Comparison of ENCODE assay signal across 10 cellular contexts in the genomic region with DNA sequence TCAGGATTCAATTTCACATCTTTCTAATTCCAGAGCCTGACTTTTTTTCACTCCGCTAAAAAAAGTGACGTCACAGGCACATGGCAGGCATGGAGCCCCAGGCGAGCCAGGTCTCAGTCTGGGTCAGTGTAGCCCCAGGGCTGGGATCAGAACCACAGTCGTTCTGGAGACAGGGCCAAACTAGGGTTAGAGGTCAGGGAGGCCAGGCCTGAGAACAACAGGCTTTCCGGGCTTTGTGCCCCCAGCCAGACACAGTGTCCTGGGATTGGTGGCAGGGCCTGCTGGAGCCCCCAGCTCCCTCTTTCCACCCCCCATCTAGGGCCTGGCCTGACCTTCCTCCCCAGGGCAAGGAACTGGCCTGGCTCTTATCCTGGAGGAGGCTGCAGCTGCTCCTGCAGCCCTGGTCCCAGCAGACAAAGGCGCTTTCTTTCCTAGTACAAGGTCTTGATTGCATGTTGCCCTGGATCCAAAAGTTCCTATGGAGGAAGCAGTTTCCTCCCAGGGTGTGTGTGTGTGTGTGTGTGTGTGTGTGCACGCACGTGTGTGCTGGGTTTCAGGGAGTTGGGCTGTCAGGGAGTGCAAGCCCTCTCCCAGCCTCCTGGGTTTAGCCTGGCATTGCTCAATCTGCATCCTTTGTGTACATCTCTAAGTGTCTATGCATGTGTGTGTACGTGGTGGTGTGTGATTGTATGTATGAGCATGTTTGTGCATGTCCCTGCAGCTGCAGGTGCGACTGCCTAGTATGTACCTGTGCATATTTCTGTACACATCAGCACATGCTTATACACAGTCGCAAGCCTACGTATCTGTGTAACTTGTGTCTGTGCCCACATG. TPM values are rescaled to one million over a fixed set of nuclear protein-coding genes. Genes with fewer than 3 reads are reported as not detected.
DNase-seq lines count a peak whose midpoint lies in the region; ATAC-seq and TF ChIP-seq lines count a peak whose summit lies in the region.
"Had no signal": no experiment of that assay in that cellular context is flagged by ENCODE, and none has a peak within 500 bp of the region (broad histone marks: within the 10 kb centered on the region; RNA-seq: fewer than 3 reads in every experiment).

No MANE protein-coding gene starts in this region.

- peaks cover 3% of the 10 kb centered on the region for H3K27me3 Mint-ChIP-seq in progenitor cell of endocrine pancreas

- no peaks in the 10 kb centered on the region for H3K36me3 ChIP-seq in HEK293 (ENCODE audit: control insufficient read depth in 2 of 2, insufficient read depth in 1 of 2, low read length in 2 of 2)

- H3K36me3 Mint-ChIP-seq in progenitor cell of endocrine pancreas (ENCODE audit: insufficient read depth) = no peaks in the 10 kb centered on the region

- no peak for TF ChIP-seq CTCF in HEK293 (tag by site-specific recombination; IDR thresholded peaks at IDR 0.05)
- no peak for TF ChIP-seq CTCF in progenitor cell of endocrine pancreas (IDR thresholded peaks at IDR 0.05; ENCODE audit: unreplicated experiment)

- H3K4me3 ChIP-seq in HEK293 (ENCODE audit: low read depth, low read length) = no peak overlapping the region

- no peaks in the 10 kb centered on the region for H3K4me1 Mint-ChIP-seq in progenitor cell of endocrine pancreas (ENCODE audit: low read depth)

- H3K9me3 ChIP-seq in HEK293 (ENCODE audit: control insufficient read depth, insufficient read depth, low read depth, low read length) = no peaks in the 10 kb centered on the region

- H3K9me3 Mint-ChIP-seq in progenitor cell of endocrine pancreas (ENCODE audit: low read depth) = no peaks in the 10 kb centered on the region

- H3K27ac Mint-ChIP-seq in progenitor cell of endocrine pancreas = peak overlapping the region; percentile 56

- no peaks in the 10 kb centered on the region for H3K4me1 ChIP-seq in HEK293 (ENCODE audit: control insufficient read depth, insufficient read depth, low read length)

- POLR2A ChIA-PET in HEK293 (lab: Yijun Ruan, JAX) = no interaction called here

- CTCF ChIA-PET in HEK293 (lab: Yijun Ruan, JAX) = no interaction called here

- ATAC-seq in HG03097 (IDR thresholded peaks at IDR 0.05; ENCODE audit: low FRiP score, unreplicated experiment) (no peak), GM21447 (IDR thresholded peaks at IDR 0.05; ENCODE audit: unreplicated experiment) (no peak), GM19467 (IDR thresholded peaks at IDR 0.05; ENCODE audit: unreplicated experiment) (no peak)

- H3K27ac ChIP-seq in HEK293 (ENCODE audit: extremely low read depth, low read depth, low read length) = no peak overlapping the region

- DNase-seq in ecto neural progenitor cell (ENCODE audit: low spot score) (peak; percentile 73), hypothalamus (lab: John Stamatoyannopoulos, UW) (peak in 34 of 51 donors; percentile 19 to 78 (median 46)), progenitor cell of endocrine pancreas (ENCODE audit: low spot score, unreplicated experiment) (no peak), GDM1 (lab: John Stamatoyannopoulos, UW) (no peak)
- DNase-seq: NCI-H2227 treated with DMSO at 0.1 percent for 48 hours; stimulated activated naive CD4-positive, alpha-beta T cell had no signal

- H3K4me3 Mint-ChIP-seq in progenitor cell of endocrine pancreas (ENCODE audit: low read depth) = no peak overlapping the region

TF ChIP-seq in HEK293, 187 proteins besides CTCF, POLR2A, EP300 and RAD21:
- TF ChIP-seq ZNF239 (tag by site-specific recombination; IDR thresholded peaks at IDR 0.05) (no peak), ZSCAN4 (tag by site-specific recombination; IDR thresholded peaks at IDR 0.05) (peak; percentile 85)

RNA-seq across cellular contexts. Expression of gene EMILIN3, which starts 26.5 kb away (rescaled TPM):
- total RNA-seq in progenitor cell of endocrine pancreas = 0.96 and 1.3 TPM in 2 replicates

RNA-seq across cellular contexts. Expression of gene LPIN3, which starts 52.5 kb away (rescaled TPM):
- total RNA-seq in progenitor cell of endocrine pancreas = 18.3 and 18.4 TPM in 2 replicates

Comparison
In these comparisons a context has a peak if more than half of its experiments do, and no peak if none do; other contexts are left out.
1. DNase-seq: peak in ecto neural progenitor cell (single experiment) and hypothalamus (34 of 51); none in progenitor cell of endocrine pancreas (single experiment) and GDM1 (single experiment).